Comparison of ENCODE assay signal across 1 cellular context in the genomic region with DNA sequence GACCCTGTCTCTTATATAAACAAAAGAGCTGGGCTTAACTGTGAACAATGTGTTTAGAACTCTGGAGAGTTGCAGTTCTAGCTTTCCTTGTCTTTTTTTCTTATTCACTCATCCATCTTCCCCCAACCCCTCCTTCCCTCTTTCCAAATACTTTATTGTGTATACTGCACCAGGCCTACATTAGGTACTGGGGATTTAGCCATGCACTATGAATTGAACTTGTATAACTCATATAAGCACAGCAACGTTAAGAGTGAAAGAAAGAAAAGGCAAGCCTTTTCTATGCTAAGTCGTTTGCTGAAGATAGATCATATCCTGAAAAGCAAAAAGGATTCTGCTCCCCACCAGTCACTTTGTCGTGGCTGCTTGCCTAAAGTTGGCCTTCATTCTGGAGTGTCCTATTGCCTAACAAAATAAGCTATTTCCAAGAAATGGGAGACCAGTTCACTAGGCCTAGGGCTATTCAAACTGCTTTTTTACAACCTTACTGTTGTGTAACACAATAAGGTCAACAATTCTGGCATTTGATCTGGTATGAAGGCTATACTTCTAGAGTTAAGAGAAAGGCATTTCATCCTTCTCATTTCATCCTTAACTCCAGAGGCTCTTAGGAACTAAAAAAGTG.
TF ChIP-seq lines count a peak whose summit lies in the region.

No MANE protein-coding gene starts in this region.

TF ChIP-seq in SK-N-SH treated with all-trans-retinoic acid at 6 μM for 48 hours, 23 proteins besides CTCF, POLR2A, EP300 and RAD21 (continued from another document):
- TF ChIP-seq TSHZ2 (CRISPR knock-in tag; IDR thresholded peaks at IDR 0.05), result no peak
